In genomic region chr4:11606078-11606477, GRCh38 we compare ENCODE assay signal across 24 cellular contexts.
"Had no signal": no experiment of that assay in that cellular context is flagged by ENCODE, and none has a peak within 500 bp of the region (broad histone marks: within the 10 kb centered on the region; RNA-seq: fewer than 3 reads in every experiment).

No MANE protein-coding gene starts in this region.

- H3K27ac Mint-ChIP-seq: activated CD4-positive, alpha-beta T cell treated with anti-CD3 and anti-CD28 coated beads, Interleukin-2, amount 10 ng/mL, durations not matched to agents 24 days and 14 days; activated CD8-positive, alpha-beta memory T cell treated with anti-CD3 and anti-CD28 coated beads, Interleukin-2, amount 10 ng/mL, durations not matched to agents 7 days and 5 days; activated naive CD4-positive, alpha-beta T cell treated with anti-CD3 and anti-CD28 coated beads, Interleukin-2, amount 50 U/mL, for 72 hours; activated T-cell treated with anti-CD3 and anti-CD28 coated beads, Interleukin-2, amount 50 U/mL, for 24 hours; activated T-helper 1 cell treated with anti-CD3 and anti-CD28 coated beads, Interleukin-12 subunit alpha, Interleukin-12 subunit beta, Interleukin-2, Interleukin-4 antibody, amounts not matched to agents 30 ng/mL and 10 ng/mL and 1 ng/mL, durations not matched to agents 14 hours and 24 hours and 36 hours; T-helper 1 cell treated with Interleukin-12 subunit alpha and Interleukin-12 subunit beta and Interleukin-4 antibody, amounts not matched to agents 30 μg/mL and 1 μg/mL, for 36 hours; WTC11 had no signal

- DNase-seq: activated CD4-positive, alpha-beta T cell treated with anti-CD3 and anti-CD28 coated beads, Interleukin-2, amount 10 ng/mL, durations not matched to agents 24 days and 14 days; activated CD4-positive, alpha-beta T cell treated with anti-CD3 and anti-CD28 coated beads, Interleukin-2, amount 50 U/mL, for 48 hours; activated CD4-positive, CD25-positive, alpha-beta regulatory T cell treated with anti-CD3 and anti-CD28 coated beads, Interleukin-2, amount 50 U/mL, for 72 hours; activated CD8-positive, alpha-beta memory T cell treated with anti-CD3 and anti-CD28 coated beads, Interleukin-2, amount 10 ng/mL, durations not matched to agents 7 days and 5 days; activated effector memory CD4-positive, alpha-beta T cell treated with Interleukin-2 at 50 U/mL for 16 hours; activated naive CD4-positive, alpha-beta T cell; activated T-cell treated with anti-CD3 and anti-CD28 coated beads, Interleukin-2, amount 50 U/mL, for 24 hours; amygdala; MG63; MV-4-11; NCI-H1092 treated with DMSO at 0.1 percent for 48 hours; NCI-H1417 treated with DMSO at 0.1 percent for 48 hours; NCI-H1694 treated with DMSO at 0.1 percent for 48 hours; NCI-H2081; NCI-H446; NCI-H524; PC-3; SHP77 treated with DMSO at 0.1 percent for 48 hours had no signal

- H3K4me3 Mint-ChIP-seq: activated CD4-positive, alpha-beta T cell treated with anti-CD3 and anti-CD28 coated beads, Interleukin-2, amount 10 ng/mL, durations not matched to agents 24 days and 14 days; activated CD8-positive, alpha-beta memory T cell treated with anti-CD3 and anti-CD28 coated beads, Interleukin-2, amount 10 ng/mL, durations not matched to agents 7 days and 5 days; activated T-cell treated with anti-CD3 and anti-CD28 coated beads, Interleukin-2, amount 50 U/mL, for 24 hours; activated T-helper 1 cell treated with anti-CD3 and anti-CD28 coated beads, Interleukin-12 subunit alpha, Interleukin-12 subunit beta, Interleukin-2, Interleukin-4 antibody, amounts not matched to agents 30 ng/mL and 10 ng/mL and 1 ng/mL, durations not matched to agents 14 hours and 24 hours and 36 hours; T-helper 1 cell treated with Interleukin-12 subunit alpha and Interleukin-12 subunit beta and Interleukin-4 antibody, amounts not matched to agents 30 μg/mL and 1 μg/mL, for 36 hours; WTC11 had no signal

- H3K27me3 Mint-ChIP-seq: activated CD4-positive, alpha-beta T cell treated with anti-CD3 and anti-CD28 coated beads, Interleukin-2, amount 10 ng/mL, durations not matched to agents 24 days and 14 days; activated CD8-positive, alpha-beta memory T cell treated with anti-CD3 and anti-CD28 coated beads, Interleukin-2, amount 10 ng/mL, durations not matched to agents 7 days and 5 days; brain had no signal

- H3K36me3 Mint-ChIP-seq: activated CD8-positive, alpha-beta memory T cell treated with anti-CD3 and anti-CD28 coated beads, Interleukin-2, amount 10 ng/mL, durations not matched to agents 7 days and 5 days; activated naive CD4-positive, alpha-beta T cell treated with anti-CD3 and anti-CD28 coated beads, Interleukin-2, amount 50 U/mL, for 72 hours; brain had no signal

- ATAC-seq: activated CD8-positive, alpha-beta memory T cell treated with anti-CD3 and anti-CD28 coated beads, Interleukin-2, amount 10 ng/mL, durations not matched to agents 7 days and 5 days; activated naive CD4-positive, alpha-beta T cell treated with anti-CD3 and anti-CD28 coated beads, Interleukin-2, amount 50 U/mL, for 72 hours; PC-3; WTC11 had no signal

- H3K9me3 ChIP-seq: MG63 had no signal

- H3K27ac ChIP-seq: KMS-11 had no signal

- H3K27me3 ChIP-seq: MG63 had no signal

- H3K4me3 ChIP-seq: MG63 had no signal

- H3K36me3 ChIP-seq: MG63 had no signal

- H3K4me2 ChIP-seq: KMS-11 had no signal

- H3K4me1 Mint-ChIP-seq: activated CD4-positive, alpha-beta T cell treated with anti-CD3 and anti-CD28 coated beads, Interleukin-2, amount 10 ng/mL, durations not matched to agents 24 days and 14 days; activated CD8-positive, alpha-beta memory T cell treated with anti-CD3 and anti-CD28 coated beads, Interleukin-2, amount 10 ng/mL, durations not matched to agents 7 days and 5 days had no signal

- H3K9me3 Mint-ChIP-seq: activated CD4-positive, alpha-beta T cell treated with anti-CD3 and anti-CD28 coated beads, Interleukin-2, amount 10 ng/mL, durations not matched to agents 24 days and 14 days; activated naive CD4-positive, alpha-beta T cell treated with anti-CD3 and anti-CD28 coated beads, Interleukin-2, amount 50 U/mL, for 72 hours; activated T-cell treated with anti-CD3 and anti-CD28 coated beads, Interleukin-2, amount 50 U/mL, for 24 hours; activated T-helper 1 cell treated with anti-CD3 and anti-CD28 coated beads, Interleukin-12 subunit alpha, Interleukin-12 subunit beta, Interleukin-2, Interleukin-4 antibody, amounts not matched to agents 30 ng/mL and 10 ng/mL and 1 ng/mL, durations not matched to agents 14 hours and 24 hours and 36 hours; brain; T-helper 1 cell treated with Interleukin-12 subunit alpha and Interleukin-12 subunit beta and Interleukin-4 antibody, amounts not matched to agents 30 μg/mL and 1 μg/mL, for 36 hours had no signal
